Comparison of ENCODE assay signal across 30 cellular contexts in genomic region chr16:12837756-12838155, GRCh38.
"Had no signal": no experiment of that assay in that cellular context is flagged by ENCODE, and none has a peak within 500 bp of the region (broad histone marks: within the 10 kb centered on the region; RNA-seq: fewer than 3 reads in every experiment).

No MANE protein-coding gene starts in this region.

- ATAC-seq: foreskin keratinocyte; heart left ventricle; left colon; pancreas; psoas muscle; stimulated activated naive B cell treated with anti-CD40 and anti-IgM and Interleukin-4, amounts not matched to agents 10 μg/mL and 1 μg/mL and 100 μg/mL, for 72 hours had no signal

- H3K4me2 ChIP-seq: smooth muscle cell had no signal

- H3K4me3 ChIP-seq: esophagus muscularis mucosa, heart left ventricle, pancreas, psoas muscle, smooth muscle cell, stomach, thyroid gland, upper lobe of left lung, vagina had no signal

- H3K27ac ChIP-seq: esophagus muscularis mucosa, foreskin keratinocyte, heart left ventricle, pancreas, psoas muscle, stomach, thyroid gland, upper lobe of left lung, vagina, VCaP had no signal

- H3K9me3 ChIP-seq: psoas muscle, thyroid gland, vagina had no signal

- H3K4me1 ChIP-seq: foreskin keratinocyte, pancreas, psoas muscle, stomach, thyroid gland, upper lobe of left lung, vagina had no signal

- H3K4me3 Mint-ChIP-seq: central memory CD8-positive, alpha-beta T cell; immature natural killer cell; mesothelial cell of epicardium; naive B cell; nephron progenitor cell; stimulated activated naive B cell treated with anti-CD40 and anti-IgM and Interleukin-4, amounts not matched to agents 10 μg/mL and 1 μg/mL and 100 μg/mL, for 72 hours had no signal

- DNase-seq: activated CD4-positive, alpha-beta T cell treated with anti-CD3 and anti-CD28 coated beads for 4 hours; activated CD4-positive, alpha-beta T cell treated with anti-CD3 and anti-CD28 coated beads, Interleukin-2, amount 50 U/mL, for 4 hours; activated effector memory CD4-positive, alpha-beta T cell treated with anti-CD3 and anti-CD28 coated beads, Interleukin-2, amount 50 U/mL, for 16 hours; activated naive CD4-positive, alpha-beta T cell treated with anti-CD3 and anti-CD28 coated beads, Interleukin-2, amount 50 U/mL, for 16 hours; dermis blood vessel endothelial cell; effector CD4-positive, alpha-beta T cell; foreskin keratinocyte; heart left ventricle; hypothalamus; immature natural killer cell; kidney; left colon; naive B cell; nephron progenitor cell; pancreas; psoas muscle; stimulated activated CD4-positive, alpha-beta T cell treated with anti-CD3 and anti-CD28 coated beads, Interleukin-1b, Interleukin-23, amount 100 ng/mL, for 48 hours; stimulated activated CD4-positive, alpha-beta T cell treated with anti-CD3 and anti-CD28 coated beads, Interleukin-4, amount 100 ng/mL, for 4 hours; stimulated activated CD8-positive, alpha-beta memory T cell treated with anti-CD3 and anti-CD28 coated beads, Interleukin-4, amount 100 ng/mL, for 48 hours; stimulated activated naive B cell treated with anti-CD40 and anti-IgM and Interleukin-4, amounts not matched to agents 10 μg/mL and 1 μg/mL and 100 μg/mL, for 72 hours; stomach; T-helper 9 cell; thyroid gland; upper lobe of left lung had no signal

- H3K36me3 Mint-ChIP-seq: immature natural killer cell, mesothelial cell of epicardium had no signal

- H3K36me3 ChIP-seq: esophagus muscularis mucosa, heart left ventricle, pancreas, stomach, thyroid gland, upper lobe of left lung, vagina had no signal

- H3K27me3 ChIP-seq: foreskin keratinocyte, pancreas, thyroid gland, upper lobe of left lung, vagina had no signal

- H3K4me1 Mint-ChIP-seq: central memory CD8-positive, alpha-beta T cell; mesothelial cell of epicardium; nephron progenitor cell; stimulated activated naive B cell treated with anti-CD40 and anti-IgM and Interleukin-4, amounts not matched to agents 10 μg/mL and 1 μg/mL and 100 μg/mL, for 72 hours had no signal

- H3K27ac Mint-ChIP-seq: immature natural killer cell; mesothelial cell of epicardium; nephron progenitor cell; stimulated activated naive B cell treated with anti-CD40 and anti-IgM and Interleukin-4, amounts not matched to agents 10 μg/mL and 1 μg/mL and 100 μg/mL, for 72 hours had no signal
